ENCODE assay signal across 8 cellular contexts in genomic region chr5:75510836-75511434, GRCh38. TPM values are rescaled to one million over a fixed set of nuclear protein-coding genes. Genes with fewer than 3 reads are reported as not detected.
DNase-seq lines count a peak whose midpoint lies in the region; ATAC-seq, FAIRE-seq and TF ChIP-seq lines count a peak whose summit lies in the region.

No MANE protein-coding gene starts in this region.

- in situ Hi-C loops in K562 (cut with MboI), result no loop called here

- peak overlapping the region; percentile 82 for H2AFZ ChIP-seq in K562 (ENCODE audit: low read depth, low read length)

- no peak for TF ChIP-seq POLR2A in K562 (conservative IDR thresholded peaks at IDR 0.05)

- DNase-seq in activated T-cell treated with anti-CD3 and anti-CD28 coated beads for 1 hour (ENCODE audit: low read depth), result peak; percentile 17
- no peak for DNase-seq in activated T-cell treated with anti-CD3 and anti-CD28 coated beads, Interleukin-2, amount 50 U/mL, for 1 hour
- DNase-seq in K562 (ENCODE audit: extremely low read depth in 1 of 4, low spot score in 3 of 4), result peak in 3 of 4 experiments; percentile 43 to 50 (median 48)
- no peak for DNase-seq in GM19238 (ENCODE audit: insufficient read length, low spot score)

- TSS peak; percentile 46 for BruUV-seq in K562 (replicated peaks; lab: Mats Ljungman, UMichigan)

- ATAC-seq in HG03097 (IDR thresholded peaks at IDR 0.05; ENCODE audit: low FRiP score, unreplicated experiment) (peak; percentile 14), SK-N-SH treated with all-trans-retinoic acid at 6 μM for 48 hours (peak; percentile 64), K562 (peak; percentile 65)

- H3K36me3 ChIP-seq in K562 (ENCODE audit: control insufficient read depth, insufficient read depth, low read length), result no peaks in the 10 kb centered on the region; the same call in 2 of the 3 replicates
- H3K36me3 ChIP-seq in skeletal muscle tissue (ENCODE audit: control insufficient read depth in 3 of 3, insufficient read depth in 3 of 3, low read length in 3 of 3), result no peaks in the 10 kb centered on the region

- CTCF ChIA-PET in K562 (lab: Yijun Ruan, JAX; ENCODE audit: low intra/inter-chr PET ratio), result interaction anchor here (0.6 to 1.4 kb wide), 2 partner anchors 82 to 170 kb away, joined by 3 to 5 read pairs; no protein-coding TSS in a partner anchor

- FAIRE-seq in K562 (lab: Jason Lieb, UNC), result no peak

- H3K4me1 ChIP-seq in K562 (replicated peaks in 1 of 2; ENCODE audit: control insufficient read depth in 2 of 2, insufficient read depth in 2 of 2, low read length in 2 of 2) (peaks cover 2 to 8% of the 10 kb centered on the region in 2 experiments; a peak in 2 of 5 replicates), skeletal muscle tissue (ENCODE audit: control insufficient read depth in 3 of 3, insufficient read depth in 3 of 3, low read length in 3 of 3) (peaks cover 4 to 30% (median 13%) of the 10 kb centered on the region in 3 donors)

- peak overlapping the region; percentile 88 for H3K4me2 ChIP-seq in K562 (ENCODE audit: insufficient read depth, low read length)

- peak overlapping the region; percentile 80 to 96 for H3K9ac ChIP-seq in K562 (ENCODE audit: insufficient read depth in 1 of 2, low read depth in 2 of 2, low read length in 2 of 2)
- peak overlapping the region; percentile 88 to 92 (median 89) for H3K9ac ChIP-seq in skeletal muscle tissue (ENCODE audit: low read depth in 1 of 3, low read length in 3 of 3)

- H3K27ac ChIP-seq in K562 (ENCODE audit: extremely low read depth, low read depth, low read length) (peak overlapping the region; percentile 80), skeletal muscle tissue (ENCODE audit: low read depth, low read length) (peak overlapping the region; percentile 93)

- H3K79me2 ChIP-seq in K562 (ENCODE audit: control insufficient read depth, insufficient read depth, low read length), result peaks cover 94% of the 10 kb centered on the region

- peak overlapping the region; percentile 89 for H3K4me3 ChIP-seq in K562
- H3K4me3 ChIP-seq in iPS-18c (ENCODE audit: insufficient read depth, low read depth, low read length), result peak overlapping the region; percentile 88
- H3K4me3 ChIP-seq in skeletal muscle tissue (ENCODE audit: low read length in 3 of 3), result peak overlapping the region; percentile 84 to 95 (median 84)

- WGBS in K562 (ENCODE audit: insufficient coverage, low coverage, missing lambda C conversion rate), result 0% methylated on average over 25 of the region's 54 CpGs

- POLR2A ChIA-PET in K562 (lab: Yijun Ruan, JAX), result interaction anchor here (0.6 to 1.8 kb wide), 5 partner anchors 12 to 142 kb away, joined by 4 to 7 read pairs (median 4); no protein-coding TSS in a partner anchor

- H3K27me3 ChIP-seq in K562 (ENCODE audit: control insufficient read depth in 2 of 2, insufficient read depth in 2 of 2, low read length in 2 of 2) (no peaks in the 10 kb centered on the region), skeletal muscle tissue (ENCODE audit: control insufficient read depth in 3 of 3, insufficient read depth in 3 of 3, low read length in 3 of 3) (no peaks in the 10 kb centered on the region)

- TF ChIP-seq EP300 in K562 (IDR thresholded peaks at IDR 0.05; ENCODE audit: low read length), result no peak

- TF ChIP-seq RAD21 in K562 (CRISPR knock-in tag; conservative IDR thresholded peaks at IDR 0.05 in 1 of 2, IDR thresholded peaks at IDR 0.05 in 1 of 2), result no peak

- TF ChIP-seq CTCF in K562 (IDR thresholded peaks at IDR 0.05 in 2 of 3, conservative IDR thresholded peaks at IDR 0.05 in 1 of 3; ENCODE audit: insufficient read depth in 2 of 3, low read depth in 1 of 3, low read length in 3 of 3), result no peak

- H3K9me3 ChIP-seq in K562 (replicated peaks; ENCODE audit: control insufficient read depth, insufficient read depth, low read depth, low read length), result no peaks in the 10 kb centered on the region
- H3K9me3 ChIP-seq in iPS-18c (ENCODE audit: control insufficient read depth, insufficient read depth, low read length), result no peaks in the 10 kb centered on the region
- no peaks in the 10 kb centered on the region for H3K9me3 ChIP-seq in skeletal muscle tissue (ENCODE audit: control insufficient read depth in 3 of 3, low read length in 3 of 3)

- no peaks in the 10 kb centered on the region for H3K9me1 ChIP-seq in K562 (ENCODE audit: control insufficient read depth, insufficient read depth, low read length)

- H4K20me1 ChIP-seq in K562 (replicated peaks; ENCODE audit: control insufficient read depth, insufficient read depth, low read length), result 0 out of 2 replicates have a peak, but pooled peaks cover 5% of the 10 kb centered on the region

- intact Hi-C loops in K562 (cut with micrococcal nuclease), result loop anchor here (5.0 kb wide), 3 partner anchors 56 to 156 kb away; no protein-coding TSS in a partner anchor

TF ChIP-seq in SK-N-SH treated with all-trans-retinoic acid at 6 μM for 48 hours, 23 proteins besides CTCF, POLR2A, EP300 and RAD21 (continues in another document):
- TF ChIP-seq ISL1 (CRISPR knock-in tag; IDR thresholded peaks at IDR 0.05), result no peak
- TF ChIP-seq RARB (CRISPR knock-in tag; IDR thresholded peaks at IDR 0.05), result no peak
- TF ChIP-seq ZC3H10 (CRISPR knock-in tag; IDR thresholded peaks at IDR 0.05), result no peak
- TF ChIP-seq CREB5 (CRISPR knock-in tag; IDR thresholded peaks at IDR 0.05; ENCODE audit: low read depth), result no peak

TF ChIP-seq in K562, 482 proteins besides CTCF, POLR2A, EP300 and RAD21 (continues in another document):
- TF ChIP-seq CBFB (CRISPR knock-in tag; IDR thresholded peaks at IDR 0.05) (0 out of 2 replicates have a peak, but pooled peaks have one; percentile 62), REST (CRISPR knock-in tag; IDR thresholded peaks at IDR 0.05; ENCODE audit: low read depth) (0 out of 2 replicates have a peak, but pooled peaks have one; percentile 32)

RNA-seq across cellular contexts. Expression of gene CERT1, which starts 0.5 kb away (rescaled TPM):
- total RNA-seq in K562 (2011; cell fraction: chromatin; rRNA removed; ENCODE audit: low replicate concordance), result 37.4 and 79.9 TPM in 2 replicates
- total RNA-seq in K562 (2011; cell fraction: nucleolus; rRNA removed), result 11.7 and 14.3 TPM in 2 replicates
- total RNA-seq in K562 (2011; cell fraction: nucleoplasm; rRNA removed), result 41.1 and 65.3 TPM in 2 replicates
- 6.6 and 8.6 TPM in 2 replicates for total RNA-seq in K562 (2014; rRNA removed)
- total RNA-seq in K562 (2014; rRNA removed; fragmentation: Illumina TruSeq; extraction: Trizol), result 20.8 and 26.6 TPM in 2 replicates
- total RNA-seq in K562 (2015; rRNA removed; fragmentation: Illumina TruSeq; extraction: Trizol), result 20.3 and 24.5 TPM in 2 replicates
- total RNA-seq in K562 (2021), result 19.4 and 24.7 TPM in 2 replicates
- polyA plus RNA-seq in K562 (2011; rRNA removed), result 9.8 and 11.4 TPM in 2 replicates
- 4.0 and 6.2 TPM in 2 replicates for polyA plus RNA-seq in K562 (2011; cell fraction: cytosol; rRNA removed)
- polyA plus RNA-seq in K562 (2011; cell fraction: nucleus; rRNA removed), result 9.4 and 10.4 TPM in 2 replicates
- polyA plus RNA-seq in K562 (2012), result 16.9 and 20.5 TPM in 2 replicates
- polyA plus RNA-seq in K562 (2014; fragmentation: Illumina TruSeq; extraction: Trizol), result 16.0 and 21.6 TPM in 2 replicates
- polyA plus RNA-seq in K562 (2014; fragmentation: Nextera tagmentation; extraction: Ambion mirVana), result 1 to 10 TPM; 3.4 to 5.1 TPM
- 7.7 and 8.3 TPM in 2 replicates for polyA plus RNA-seq in K562 (2014; rRNA removed)
- 41.3 and 46.5 TPM in 2 replicates for polyA minus RNA-seq in K562 (2011; rRNA and poly(A)+ RNA removed)
- polyA minus RNA-seq in K562 (2011; cell fraction: cytosol; rRNA and poly(A)+ RNA removed), result 19.3 and 20.4 TPM in 2 replicates
- 22.9 and 24.8 TPM in 2 replicates for polyA minus RNA-seq in K562 (2011; cell fraction: nucleus; rRNA and poly(A)+ RNA removed)
- 36.5 TPM for total RNA-seq in skeletal muscle tissue

RNA-seq across cellular contexts. Expression of gene POLK, which starts 0.8 kb away (rescaled TPM):
- total RNA-seq in K562 (2011; cell fraction: chromatin; rRNA removed; ENCODE audit: low replicate concordance), result 19.5 and 84.0 TPM in 2 replicates
- 9.0 and 15.1 TPM in 2 replicates for total RNA-seq in K562 (2011; cell fraction: nucleolus; rRNA removed)
- 23.5 and 47.5 TPM in 2 replicates for total RNA-seq in K562 (2011; cell fraction: nucleoplasm; rRNA removed)
- total RNA-seq in K562 (2014; rRNA removed) (9.4 and 15.0 TPM in 2 replicates), K562 (2014; rRNA removed; fragmentation: Illumina TruSeq; extraction: Trizol) (26.2 and 26.4 TPM in 2 replicates), K562 (2015; rRNA removed; fragmentation: Illumina TruSeq; extraction: Trizol) (21.8 and 22.2 TPM in 2 replicates), K562 (2021) (15.3 and 16.5 TPM in 2 replicates), skeletal muscle tissue (20.4 TPM)
- polyA plus RNA-seq in K562 (2011; rRNA removed) (26.5 and 31.6 TPM in 2 replicates), K562 (2014; fragmentation: Illumina TruSeq; extraction: Trizol) (16.3 and 20.8 TPM in 2 replicates), K562 (2014; fragmentation: Nextera tagmentation; extraction: Ambion mirVana) (10 to 100 TPM in 1 of 2 experiments, 1 to 10 TPM in 1; 6.1 to 11.4 TPM), K562 (2014; rRNA removed) (13.3 and 15.2 TPM in 2 replicates)
- polyA plus RNA-seq in K562 (2011; cell fraction: cytosol; rRNA removed), result 4.5 and 7.6 TPM in 2 replicates
- 20.8 and 20.9 TPM in 2 replicates for polyA plus RNA-seq in K562 (2011; cell fraction: nucleus; rRNA removed)
- polyA plus RNA-seq in K562 (2012), result 9.1 and 10.3 TPM in 2 replicates
- 72.2 and 76.7 TPM in 2 replicates for polyA minus RNA-seq in K562 (2011; rRNA and poly(A)+ RNA removed)
- 11.5 and 12.0 TPM in 2 replicates for polyA minus RNA-seq in K562 (2011; cell fraction: cytosol; rRNA and poly(A)+ RNA removed)
- 19.8 and 35.3 TPM in 2 replicates for polyA minus RNA-seq in K562 (2011; cell fraction: nucleus; rRNA and poly(A)+ RNA removed)

Comparison
In these comparisons a context has a peak if more than half of its experiments do, and no peak if none do; other contexts are left out.
1. DNase-seq: peak in activated T-cell treated with anti-CD3 and anti-CD28 coated beads for 1 hour (single experiment) and K562 (3 of 4); none in activated T-cell treated with anti-CD3 and anti-CD28 coated beads, Interleukin-2, amount 50 U/mL, for 1 hour (single experiment) and GM19238 (single experiment).
2. ATAC-seq: peak in every context shown above with its lines; median percentile 65 in K562; 64 in SK-N-SH treated with all-trans-retinoic acid at 6 μM for 48 hours; 14 in HG03097.
3. Peak in every context shown above with its lines, with median percentiles within 50 percentile points of each other: H3K4me3 ChIP-seq.